ENCODE assay signal across 1 cellular context in genomic region chr2:96638144-96639121, GRCh38.
TF ChIP-seq lines count a peak whose summit lies in the region.

Gene KANSL3 (minus strand): TSS chr2:96638312. CDS start chr2:96637135, 1,177 bp downstream.

TF ChIP-seq in GM12878, 131 proteins besides CTCF, POLR2A, EP300 and RAD21 (continued from another document and continues in another):
- TF ChIP-seq ZZZ3 (IDR thresholded peaks at IDR 0.05; ENCODE audit: control insufficient read depth, insufficient read length, low read depth) = no peak
- TF ChIP-seq ZNF592 (IDR thresholded peaks at IDR 0.05) = no peak
- no peak for TF ChIP-seq KDM1A (IDR thresholded peaks at IDR 0.05; ENCODE audit: borderline replicate concordance)
- TF ChIP-seq MTA2 (IDR thresholded peaks at IDR 0.05; ENCODE audit: low read depth) = peak; percentile 16; the same call in 1 of the 2 replicates
- TF ChIP-seq ZNF24 (IDR thresholded peaks at IDR 0.05) = peak; percentile 64; the same call in 1 of the 2 replicates
- TF ChIP-seq MXI1 (IDR thresholded peaks at IDR 0.05; ENCODE audit: low read depth, low read length) = peak; percentile 91; the same call in 1 of the 2 replicates
- no peak for TF ChIP-seq ZBTB33 (IDR thresholded peaks at IDR 0.05)
- peak; percentile 99; the same call in 1 of the 2 replicates for TF ChIP-seq STAT3 (IDR thresholded peaks at IDR 0.05; ENCODE audit: low read depth, low read length)
- peak; percentile 8 for TF ChIP-seq SIX5 (IDR thresholded peaks at IDR 0.05; ENCODE audit: low read depth, low read length, severe bottlenecking)
- TF ChIP-seq CHD1 (IDR thresholded peaks at IDR 0.05; ENCODE audit: low read depth, low read length) = peak; percentile 75; the same call in 1 of the 2 replicates
- TF ChIP-seq NBN (IDR thresholded peaks at IDR 0.05) = peak; percentile 96
- no peak for TF ChIP-seq PRDM15 (CRISPR knock-in tag; IDR thresholded peaks at IDR 0.05)
- peak; percentile 88; the same call in 2 of the 3 replicates for TF ChIP-seq POU2F2 (IDR thresholded peaks at IDR 0.05; ENCODE audit: borderline replicate concordance, low read depth, low read length)
- no peak for TF ChIP-seq RBBP5 (conservative IDR thresholded peaks at IDR 0.05)
- peak; percentile 45 for TF ChIP-seq BCL3 (IDR thresholded peaks at IDR 0.05; ENCODE audit: borderline replicate concordance, insufficient read depth, low read depth, low read length, poor library complexity, severe bottlenecking)
- no peak for TF ChIP-seq ZBTB11 (CRISPR knock-in tag; IDR thresholded peaks at IDR 0.05)
- no peak for TF ChIP-seq BRCA1 (IDR thresholded peaks at IDR 0.05; ENCODE audit: low read depth, low read length)
- no peak for TF ChIP-seq SPI1 (IDR thresholded peaks at IDR 0.05; ENCODE audit: borderline replicate concordance, insufficient read depth, low read depth, low read length)
- TF ChIP-seq SMARCA5 (IDR thresholded peaks at IDR 0.05) = 0 out of 2 replicates have a peak, but pooled peaks have one; percentile 81
- no peak for TF ChIP-seq KAT2A (conservative IDR thresholded peaks at IDR 0.05; ENCODE audit: control insufficient read depth, low read depth, low read length)
- peak in 1 of 2 experiments; percentile 71; a peak in 2 of 4 replicates for TF ChIP-seq SRF (IDR thresholded peaks at IDR 0.05; ENCODE audit: low read depth in 2 of 2, low read length in 2 of 2)
- peak; percentile 55 for TF ChIP-seq NR2F1 (conservative IDR thresholded peaks at IDR 0.05)
- peak; percentile 65 for TF ChIP-seq PBX3 (IDR thresholded peaks at IDR 0.05; ENCODE audit: insufficient replicate concordance, low read depth, low read length)
- TF ChIP-seq IRF4 (IDR thresholded peaks at IDR 0.05; ENCODE audit: low read depth, low read length) = 0 out of 2 replicates have a peak, but pooled peaks have one; percentile 51
- peak; percentile 64 to 70; a peak in 3 of 4 replicates for TF ChIP-seq IKZF2 (IDR thresholded peaks at IDR 0.05)
- TF ChIP-seq ZBTB4 (CRISPR knock-in tag; IDR thresholded peaks at IDR 0.05) = no peak
- TF ChIP-seq CHD4 (IDR thresholded peaks at IDR 0.05) = no peak
- TF ChIP-seq EZH2 (IDR thresholded peaks at IDR 0.05; ENCODE audit: borderline replicate concordance, control insufficient read depth, low read depth, low read length) = no peak
- TF ChIP-seq EGR1 (IDR thresholded peaks at IDR 0.05; ENCODE audit: borderline replicate concordance in 1 of 2, low read depth in 2 of 2, low read length in 2 of 2) = peak in 1 of 2 experiments; percentile 82; a peak in 2 of 3 replicates
- peak; percentile 84 for TF ChIP-seq CHD2 (IDR thresholded peaks at IDR 0.05; ENCODE audit: borderline replicate concordance, low read depth, low read length)
- no peak for TF ChIP-seq ZNF622 (IDR thresholded peaks at IDR 0.05)
- TF ChIP-seq E2F8 (IDR thresholded peaks at IDR 0.05; ENCODE audit: low read depth, partially characterized antibody) = no peak
